Comparison of ENCODE assay signal across 23 cellular contexts in genomic region chr4:23269583-23269982, GRCh38.
"Had no signal": no experiment of that assay in that cellular context is flagged by ENCODE, and none has a peak within 500 bp of the region (broad histone marks: within the 10 kb centered on the region; RNA-seq: fewer than 3 reads in every experiment).

No MANE protein-coding gene starts in this region.

- H3K4me1 ChIP-seq: colonic mucosa, gastrocnemius medialis, left lung, tibial nerve had no signal

- H3K27ac Mint-ChIP-seq: activated CD4-positive, alpha-beta T cell treated with anti-CD3 and anti-CD28 coated beads, Interleukin-2, amount 10 ng/mL, durations not matched to agents 7 days and 5 days; activated naive CD4-positive, alpha-beta T cell treated with anti-CD3 and anti-CD28 coated beads, Interleukin-2, amount 10 ng/mL, durations not matched to agents 7 days and 5 days; endodermal cell; nephron progenitor cell had no signal

- H3K4me1 Mint-ChIP-seq: activated CD4-positive, alpha-beta T cell treated with anti-CD3 and anti-CD28 coated beads, Interleukin-2, amount 10 ng/mL, durations not matched to agents 7 days and 5 days; activated naive CD4-positive, alpha-beta T cell treated with anti-CD3 and anti-CD28 coated beads, Interleukin-2, amount 10 ng/mL, durations not matched to agents 7 days and 5 days; central memory CD8-positive, alpha-beta T cell had no signal

- H3K4me3 Mint-ChIP-seq: activated CD4-positive, alpha-beta T cell treated with anti-CD3 and anti-CD28 coated beads, Interleukin-2, amount 10 ng/mL, durations not matched to agents 7 days and 5 days; activated naive CD4-positive, alpha-beta T cell treated with anti-CD3 and anti-CD28 coated beads, Interleukin-2, amount 10 ng/mL, durations not matched to agents 7 days and 5 days; central memory CD8-positive, alpha-beta T cell; endodermal cell; nephron progenitor cell had no signal

- H3K9me3 Mint-ChIP-seq: activated CD4-positive, alpha-beta T cell treated with anti-CD3 and anti-CD28 coated beads, Interleukin-2, amount 10 ng/mL, durations not matched to agents 7 days and 5 days; activated naive CD4-positive, alpha-beta T cell treated with anti-CD3 and anti-CD28 coated beads, Interleukin-2, amount 10 ng/mL, durations not matched to agents 7 days and 5 days; endodermal cell; nephron progenitor cell had no signal

- H3K36me3 ChIP-seq: brain microvascular endothelial cell, colonic mucosa, gastrocnemius medialis, left lung, tibial nerve had no signal

- ATAC-seq: activated CD4-positive, CD25-positive, alpha-beta regulatory T cell treated with anti-CD3 and anti-CD28 coated beads, Interleukin-2, amount 50 U/mL, for 24 hours; gastrocnemius medialis; left lung; stimulated activated naive CD8-positive, alpha-beta T cell treated with anti-CD3 and anti-CD28 coated beads, Interleukin-15, Interleukin-2, amounts not matched to agents 100 U/mL and 50 U/mL, for 24 hours had no signal

- DNase-seq: activated CD4-positive, alpha-beta T cell treated with anti-CD3 and anti-CD28 coated beads, Interleukin-2, amount 10 ng/mL, durations not matched to agents 7 days and 5 days; activated CD8-positive, alpha-beta memory T cell treated with anti-CD3 and anti-CD28 coated beads, Interleukin-2, amount 50 U/mL, for 4 hours; activated effector memory CD4-positive, alpha-beta T cell treated with Interleukin-2 at 50 U/mL for 16 hours; activated naive CD4-positive, alpha-beta T cell treated with anti-CD3 and anti-CD28 coated beads, Interleukin-2, amount 10 ng/mL, durations not matched to agents 7 days and 5 days; activated T-cell treated with anti-CD3 and anti-CD28 coated beads, Interleukin-2, amount 50 U/mL, for 48 hours; aorta; brain microvascular endothelial cell; colonic mucosa; endodermal cell; gastrocnemius medialis; head of caudate nucleus; left lung; midbrain; nephron progenitor cell; occipital lobe; posterior cingulate gyrus; retina; stimulated activated CD4-positive, alpha-beta T cell treated with anti-CD3 and anti-CD28 coated beads, Interleukin-1b, Interleukin-23, amount 100 ng/mL, for 48 hours; stimulated activated CD8-positive, alpha-beta memory T cell treated with anti-CD3 and anti-CD28 coated beads, Interleukin-4, amount 100 ng/mL, for 48 hours; stimulated activated naive CD8-positive, alpha-beta T cell treated with anti-CD3 and anti-CD28 coated beads, Interleukin-15, Interleukin-2, amounts not matched to agents 100 U/mL and 50 U/mL, for 24 hours had no signal

- H3K4me3 ChIP-seq: colonic mucosa, gastrocnemius medialis, left lung, tibial nerve had no signal

- H3K9me3 ChIP-seq: colonic mucosa, gastrocnemius medialis, left lung, tibial nerve had no signal

- H3K27me3 Mint-ChIP-seq: activated CD4-positive, alpha-beta T cell treated with anti-CD3 and anti-CD28 coated beads, Interleukin-2, amount 10 ng/mL, durations not matched to agents 7 days and 5 days; activated naive CD4-positive, alpha-beta T cell treated with anti-CD3 and anti-CD28 coated beads, Interleukin-2, amount 10 ng/mL, durations not matched to agents 7 days and 5 days; central memory CD8-positive, alpha-beta T cell had no signal

- H3K36me3 Mint-ChIP-seq: activated naive CD4-positive, alpha-beta T cell treated with anti-CD3 and anti-CD28 coated beads, Interleukin-2, amount 10 ng/mL, durations not matched to agents 7 days and 5 days had no signal
